In genomic region chr17:38543403-38544174, GRCh38 we compare ENCODE assay signal across 19 cellular contexts.
DNase-seq lines count a peak whose midpoint lies in the region; ATAC-seq and TF ChIP-seq lines count a peak whose summit lies in the region.
"Had no signal": no experiment of that assay in that cellular context is flagged by ENCODE, and none has a peak within 500 bp of the region (broad histone marks: within the 10 kb centered on the region; RNA-seq: fewer than 3 reads in every experiment).

No MANE protein-coding gene starts in this region.

- H3K9me3 Mint-ChIP-seq in activated naive CD8-positive, alpha-beta T cell treated with anti-CD3 and anti-CD28 coated beads for 36 hours = no peaks in the 10 kb centered on the region
- H3K9me3 Mint-ChIP-seq: CD4-positive, alpha-beta T cell had no signal

- peak overlapping the region; percentile 21 for H3K27ac Mint-ChIP-seq in activated naive CD8-positive, alpha-beta T cell treated with anti-CD3 and anti-CD28 coated beads for 36 hours
- H3K27ac Mint-ChIP-seq: CD4-positive, alpha-beta T cell had no signal

- peak; percentile 72 for DNase-seq in D341Med (ENCODE audit: low spot score)
- peak; percentile 32 for DNase-seq in NCI-H510A (lab: John Stamatoyannopoulos, UW)
- no peak for DNase-seq in activated naive CD8-positive, alpha-beta T cell treated with anti-CD3 and anti-CD28 coated beads for 36 hours
- DNase-seq in osteoblast (ENCODE audit: insufficient read length, low spot score, missing footprints) = peak; percentile 48
- no peak for DNase-seq in stimulated activated CD4-positive, alpha-beta T cell treated with anti-CD3 and anti-CD28 coated beads, Interleukin-1b, Interleukin-23, amount 100 ng/mL, for 48 hours
- no peak for DNase-seq in left colon
- DNase-seq: Caco-2; CD4-positive, alpha-beta T cell; GM23248; KBM-7; MM.1S; NCI-H1048; NCI-H1417 treated with DMSO at 0.1 percent for 48 hours; NCI-H1930; NCI-H2227 treated with DMSO at 0.1 percent for 48 hours; NCI-H524; OCI-M1 had no signal

- ATAC-seq in HG02798 (IDR thresholded peaks at IDR 0.05; ENCODE audit: poor library complexity, unreplicated experiment) = no peak
- no peak for ATAC-seq in left colon

- H3K36me3 ChIP-seq in osteoblast (ENCODE audit: insufficient read depth, low read length) = no peaks in the 10 kb centered on the region

- H3K36me3 Mint-ChIP-seq in activated naive CD8-positive, alpha-beta T cell treated with anti-CD3 and anti-CD28 coated beads for 36 hours = no peaks in the 10 kb centered on the region

- H3K27ac ChIP-seq in osteoblast (ENCODE audit: low read depth, low read length) = no peak overlapping the region
- H3K27ac ChIP-seq: A549, GM23248 had no signal

- H4K20me1 ChIP-seq in osteoblast (ENCODE audit: insufficient read depth, low read length) = no peaks in the 10 kb centered on the region

- no peaks in the 10 kb centered on the region for H3K9me3 ChIP-seq in osteoblast (ENCODE audit: low read depth, low read length)
- H3K9me3 ChIP-seq: A549, Caco-2 had no signal

- H3K4me1 ChIP-seq in osteoblast (ENCODE audit: insufficient read depth, low read length) = no peaks in the 10 kb centered on the region
- H3K4me1 ChIP-seq: A549, Caco-2 had no signal

- TF ChIP-seq CTCF in osteoblast (IDR thresholded peaks at IDR 0.05; ENCODE audit: extremely low read depth, low read depth, low read length) = no peak

- H3K4me2 ChIP-seq in osteoblast (ENCODE audit: insufficient read depth, low read length) = no peak overlapping the region
- H3K4me2 ChIP-seq: A549 had no signal

- intact Hi-C loops in left colon (cut with DNase I, micrococcal nuclease) = no loop called here

- H2AFZ ChIP-seq in osteoblast (ENCODE audit: low read length) = no peak overlapping the region
- H2AFZ ChIP-seq: GM23248 had no signal

- no peak overlapping the region for H3K4me3 ChIP-seq in osteoblast (ENCODE audit: insufficient read depth, low read length)
- H3K4me3 ChIP-seq: A549, GM23248 had no signal

- H3K27me3 ChIP-seq in osteoblast (ENCODE audit: insufficient read depth, low read length) = peaks cover 3% of the 10 kb centered on the region

- H3K27me3 Mint-ChIP-seq in activated naive CD8-positive, alpha-beta T cell treated with anti-CD3 and anti-CD28 coated beads for 36 hours = peaks cover 12% of the 10 kb centered on the region

- H3K4me3 Mint-ChIP-seq in activated naive CD8-positive, alpha-beta T cell treated with anti-CD3 and anti-CD28 coated beads for 36 hours = no peak overlapping the region
- H3K4me3 Mint-ChIP-seq: CD4-positive, alpha-beta T cell had no signal

- H3K79me2 ChIP-seq in osteoblast (ENCODE audit: insufficient read depth, low read length) = no peaks in the 10 kb centered on the region

- H3K4me1 Mint-ChIP-seq in activated naive CD8-positive, alpha-beta T cell treated with anti-CD3 and anti-CD28 coated beads for 36 hours = no peaks in the 10 kb centered on the region

Comparison
In these comparisons a context has a peak if more than half of its experiments do, and no peak if none do; other contexts are left out.
1. DNase-seq: peak in D341Med (single experiment), NCI-H510A (single experiment) and osteoblast (single experiment); none in activated naive CD8-positive, alpha-beta T cell treated with anti-CD3 and anti-CD28 coated beads for 36 hours (single experiment), stimulated activated CD4-positive, alpha-beta T cell treated with anti-CD3 and anti-CD28 coated beads, Interleukin-1b, Interleukin-23, amount 100 ng/mL, for 48 hours (single experiment) and left colon (0 of 2).